ENCODE assay signal across 22 cellular contexts in genomic region chr12:23909559-23909958, GRCh38. TPM values are rescaled to one million over a fixed set of nuclear protein-coding genes. Genes with fewer than 3 reads are reported as not detected.
"Had no signal": no experiment of that assay in that cellular context is flagged by ENCODE, and none has a peak within 500 bp of the region (broad histone marks: within the 10 kb centered on the region; RNA-seq: fewer than 3 reads in every experiment).

No MANE protein-coding gene starts in this region.

- H3K4me3 Mint-ChIP-seq: dendritic cell treated with granulocyte-macrophage colony-stimulating factor and Interleukin-4, amounts not matched to agents 40 ng/mL and 50 ng/mL, for 4 days; naive thymus-derived CD8-positive, alpha-beta T cell; stimulated activated effector memory CD8-positive, alpha-beta T cell treated with anti-CD3 and anti-CD28 coated beads, Interleukin-12 subunit alpha, Interleukin-12 subunit beta, amount 100 ng/mL, for 72 hours; type B pancreatic cell had no signal

- DNase-seq: colonic mucosa; effector memory CD4-positive, alpha-beta T cell; erythroblast; esophagus squamous epithelium; head of caudate nucleus; left ventricle myocardium superior; lower lobe of right lung; naive thymus-derived CD8-positive, alpha-beta T cell; stimulated activated CD4-positive, alpha-beta T cell treated with anti-CD3 and anti-CD28 coated beads, Interleukin-2, amount 100 ng/mL, for 24 hours; stimulated activated CD4-positive, alpha-beta T cell treated with anti-CD3 and anti-CD28 coated beads, Interleukin-4, amount 100 ng/mL, for 24 hours; stimulated activated naive CD4-positive, alpha-beta T cell treated with Interleukin-2 at 50 U/mL for 16 hours; stomach; tibial artery had no signal

- H3K36me3 Mint-ChIP-seq: naive thymus-derived CD8-positive, alpha-beta T cell; stimulated activated effector memory CD8-positive, alpha-beta T cell treated with anti-CD3 and anti-CD28 coated beads, Interleukin-12 subunit alpha, Interleukin-12 subunit beta, amount 100 ng/mL, for 72 hours had no signal

- H3K4me1 ChIP-seq: colonic mucosa, esophagus squamous epithelium, lower lobe of right lung, parathyroid adenoma, stomach had no signal

- H2AFZ ChIP-seq: parathyroid adenoma had no signal

- H3K36me3 ChIP-seq: colonic mucosa, esophagus squamous epithelium, lower lobe of right lung, stomach, tibial artery had no signal

- H3K9me3 Mint-ChIP-seq: dendritic cell treated with granulocyte-macrophage colony-stimulating factor and Interleukin-4, amounts not matched to agents 40 ng/mL and 50 ng/mL, for 4 days; type B pancreatic cell had no signal

- H3K27ac Mint-ChIP-seq: dendritic cell treated with granulocyte-macrophage colony-stimulating factor and Interleukin-4, amounts not matched to agents 40 ng/mL and 50 ng/mL, for 4 days; naive thymus-derived CD8-positive, alpha-beta T cell; progenitor cell of endocrine pancreas; stimulated activated effector memory CD8-positive, alpha-beta T cell treated with anti-CD3 and anti-CD28 coated beads, Interleukin-12 subunit alpha, Interleukin-12 subunit beta, amount 100 ng/mL, for 72 hours; type B pancreatic cell had no signal

- H3K9ac ChIP-seq: parathyroid adenoma had no signal

- H3K27ac ChIP-seq: colonic mucosa, esophagus squamous epithelium, lower lobe of right lung, parathyroid adenoma, stomach, tibial artery had no signal

- H3K79me2 ChIP-seq: parathyroid adenoma had no signal

- H3K4me3 ChIP-seq: colonic mucosa, esophagus squamous epithelium, lower lobe of right lung, stomach, tibial artery had no signal

- H3K4me1 Mint-ChIP-seq: naive thymus-derived CD8-positive, alpha-beta T cell; stimulated activated effector memory CD8-positive, alpha-beta T cell treated with anti-CD3 and anti-CD28 coated beads, Interleukin-12 subunit alpha, Interleukin-12 subunit beta, amount 100 ng/mL, for 72 hours had no signal

- H3K9me3 ChIP-seq: colonic mucosa, esophagus squamous epithelium, lower lobe of right lung, stomach, tibial artery had no signal

- H3K27me3 ChIP-seq: colonic mucosa, esophagus squamous epithelium, stomach, tibial artery had no signal

- FAIRE-seq: endometrium, frontal cortex, keratinocyte had no signal

- H3K27me3 Mint-ChIP-seq: dendritic cell treated with granulocyte-macrophage colony-stimulating factor and Interleukin-4, amounts not matched to agents 40 ng/mL and 50 ng/mL, for 4 days; progenitor cell of endocrine pancreas; type B pancreatic cell had no signal

- ATAC-seq: left ventricle myocardium superior; lower lobe of right lung; naive thymus-derived CD8-positive, alpha-beta T cell; sciatic nerve; stimulated activated effector memory CD8-positive, alpha-beta T cell treated with anti-CD3 and anti-CD28 coated beads, Interleukin-12 subunit alpha, Interleukin-12 subunit beta, amount 100 ng/mL, for 72 hours had no signal

RNA-seq across cellular contexts. Expression of gene SOX5, which starts 39.9 kb away (rescaled TPM):
- total RNA-seq: naive thymus-derived CD8-positive, alpha-beta T cell had no signal
- polyA plus RNA-seq: keratinocyte; naive thymus-derived CD8-positive, alpha-beta T cell had no signal
